In the genomic region with DNA sequence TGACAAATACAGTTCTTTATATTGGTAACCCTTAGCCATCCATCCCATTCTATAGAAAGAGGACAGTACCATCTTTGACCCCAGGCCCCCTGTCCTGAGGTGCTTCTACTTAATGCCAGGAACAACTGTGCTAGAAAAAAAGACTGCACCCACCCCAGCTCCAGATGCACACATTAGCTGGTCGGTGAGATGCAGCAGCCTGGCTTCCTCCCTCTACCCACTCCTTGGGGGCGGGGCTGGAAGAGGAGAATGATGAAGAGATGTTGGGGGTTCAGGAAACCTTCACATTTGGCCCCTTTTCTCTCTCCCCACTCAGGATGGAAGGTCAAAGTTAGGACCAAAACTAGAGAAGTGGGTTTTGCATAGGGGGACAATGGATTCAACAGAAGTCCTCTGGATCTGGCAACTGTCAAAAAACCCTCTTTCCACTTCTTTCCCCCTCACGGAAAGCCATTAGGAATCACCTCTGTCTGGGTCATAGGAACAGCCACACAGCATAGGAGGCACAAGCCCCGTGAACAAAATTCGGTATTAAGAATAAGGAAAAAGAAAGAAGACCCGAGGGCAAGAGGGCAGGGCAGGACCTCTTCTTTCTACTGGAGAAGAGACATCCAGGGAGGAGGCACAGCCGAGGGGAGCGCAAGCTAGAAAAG, we compare ENCODE assay signal across 9 cellular contexts. TPM values are rescaled to one million over a fixed set of nuclear protein-coding genes. Genes with fewer than 3 reads are reported as not detected.
DNase-seq lines count a peak whose midpoint lies in the region; FAIRE-seq and TF ChIP-seq lines count a peak whose summit lies in the region.
"Had no signal": no experiment of that assay in that cellular context is flagged by ENCODE, and none has a peak within 500 bp of the region (broad histone marks: within the 10 kb centered on the region; RNA-seq: fewer than 3 reads in every experiment).

No MANE protein-coding gene starts in this region.

- TF ChIP-seq CTCF in AG04450 (IDR thresholded peaks at IDR 0.05; ENCODE audit: low read depth, low read length) (no peak), HEK293 (tag by site-specific recombination; IDR thresholded peaks at IDR 0.05) (no peak), astrocyte (IDR thresholded peaks at IDR 0.05; ENCODE audit: insufficient read depth, low read depth, low read length) (no peak), uterus (IDR thresholded peaks at IDR 0.05) (no peak)

- H3K9me3 Mint-ChIP-seq in astrocyte (ENCODE audit: unreplicated experiment), result no peaks in the 10 kb centered on the region

- H3K4me2 ChIP-seq in astrocyte (ENCODE audit: low read length), result peak overlapping the region; percentile 83

- H3K4me3 Mint-ChIP-seq in astrocyte (ENCODE audit: unreplicated experiment), result peak overlapping the region; percentile 85

- FAIRE-seq in astrocyte (lab: Jason Lieb, UNC), result no peak
- FAIRE-seq: colon had no signal

- H3K4me1 ChIP-seq in HEK293 (ENCODE audit: control insufficient read depth, insufficient read depth, low read length) (no peaks in the 10 kb centered on the region), astrocyte (ENCODE audit: insufficient read depth, low read length) (peaks cover 24% of the 10 kb centered on the region), mesodermal cell (ENCODE audit: control insufficient read depth, insufficient read depth, low read length, poor library complexity, severe bottlenecking) (peaks cover 30% of the 10 kb centered on the region), uterus (peaks cover 0 to 14% of the 10 kb centered on the region in 2 donors)

- no peak for TF ChIP-seq POLR2A in uterus (IDR thresholded peaks at IDR 0.05)

- H2AFZ ChIP-seq in astrocyte (ENCODE audit: low read depth, low read length), result peak overlapping the region; percentile 89

- H3K4me3 ChIP-seq in AG04450 (ENCODE audit: low read depth, low read length) (peak overlapping the region; percentile 62), HEK293 (ENCODE audit: low read depth, low read length) (peak overlapping the region; percentile 51), astrocyte (ENCODE audit: insufficient read depth, low read depth, low read length) (peak overlapping the region; percentile 59), mesodermal cell (ENCODE audit: extremely low read depth, insufficient read depth, low read length, poor library complexity, severe bottlenecking) (peak overlapping the region; percentile 44), uterus (peak overlapping the region; percentile 23 to 31)

- H3K27me3 ChIP-seq in AG04450 (ENCODE audit: control insufficient read depth, insufficient read depth, low read length) (peaks cover 27% of the 10 kb centered on the region), astrocyte (ENCODE audit: insufficient read depth, low read length) (peaks cover 13% of the 10 kb centered on the region), uterus (no peaks in the 10 kb centered on the region)

- no peak for DNase-seq in AG04450 (ENCODE audit: low read depth, low spot score)
- no peak for DNase-seq in astrocyte (ENCODE audit: low read depth)
- no peak for DNase-seq in uterus
- DNase-seq in OCI-M2 (lab: John Stamatoyannopoulos, UW; ENCODE audit: unreplicated experiment), result no peak
- no peak for DNase-seq in NCI-H510A treated with DMSO at 0.1 percent for 48 hours (lab: John Stamatoyannopoulos, UW)
- DNase-seq in HT-29 (ENCODE audit: low spot score), result no peak

- H3K4me1 Mint-ChIP-seq in astrocyte (ENCODE audit: low read depth, unreplicated experiment), result peaks cover 9% of the 10 kb centered on the region

- CTCF ChIA-PET in AG04450 (lab: Charles Lee), result interaction anchor here (0.7 to 1.1 kb wide), 4 partner anchors 13 to 135 kb away, joined by 3 to 6 read pairs (median 4); no protein-coding TSS in a partner anchor
- CTCF ChIA-PET in HEK293 (lab: Yijun Ruan, JAX), result interaction anchor here (0.7 to 1.7 kb wide), 6 partner anchors 9 to 503 kb away, joined by 3 to 10 read pairs (median 4); no protein-coding TSS in a partner anchor

- intact Hi-C loops in uterus (cut with DNase I; ENCODE audit: low total_unique reads), result no loop called here

- H3K27ac Mint-ChIP-seq in astrocyte (ENCODE audit: unreplicated experiment), result peak overlapping the region; percentile 80

- peaks cover 9% of the 10 kb centered on the region for H3K79me2 ChIP-seq in astrocyte (ENCODE audit: insufficient read depth, low read length)

- no peaks in the 10 kb centered on the region for H4K20me1 ChIP-seq in astrocyte (ENCODE audit: insufficient read depth, low read length)

- peaks cover 2% of the 10 kb centered on the region for H3K36me3 Mint-ChIP-seq in astrocyte (ENCODE audit: low read depth, unreplicated experiment)

- H3K27me3 Mint-ChIP-seq in astrocyte (ENCODE audit: low read depth, unreplicated experiment), result peaks cover 32% of the 10 kb centered on the region

- H3K9ac ChIP-seq in astrocyte (ENCODE audit: low read length), result peak overlapping the region; percentile 68

- no peaks in the 10 kb centered on the region for H3K36me3 ChIP-seq in HEK293 (ENCODE audit: control insufficient read depth in 2 of 2, insufficient read depth in 1 of 2, low read length in 2 of 2)
- no peaks in the 10 kb centered on the region for H3K36me3 ChIP-seq in astrocyte (ENCODE audit: insufficient read depth, low read length)
- H3K36me3 ChIP-seq in mesodermal cell (ENCODE audit: control insufficient read depth, insufficient read depth, low read length), result no peaks in the 10 kb centered on the region
- no peaks in the 10 kb centered on the region for H3K36me3 ChIP-seq in uterus

- H3K27ac ChIP-seq in AG04450 (ENCODE audit: low read depth, low read length) (no peak overlapping the region), HEK293 (ENCODE audit: extremely low read depth, low read depth, low read length) (no peak overlapping the region), astrocyte (ENCODE audit: low read depth, low read length) (peak overlapping the region; percentile 36), mesodermal cell (ENCODE audit: low read depth, low read length, severe bottlenecking) (no peak overlapping the region), uterus (no peak overlapping the region)

- WGBS in mesodermal cell (ENCODE audit: insufficient coverage in 2 of 2), 2 experiments, result 2 to 13% methylated on average over 5 to 6 of the region's 8 CpGs

- POLR2A ChIA-PET in AG04450 (lab: Yijun Ruan, JAX) (interaction anchor here (0.7 to 1.2 kb wide), 3 partner anchors 34 to 305 kb away, joined by 3 to 7 read pairs (median 6); partner anchors contain the start of gene TMEM9B), HEK293 (lab: Yijun Ruan, JAX) (interaction anchor here (0.5 to 2.8 kb wide), 7 partner anchors 16 to 392 kb away, joined by 3 to 21 read pairs (median 4); partner anchors contain the start of gene TMEM9B)

- H3K9me3 ChIP-seq in AG04450 (ENCODE audit: control insufficient read depth, insufficient read depth, low read length), result peaks cover 3% of the 10 kb centered on the region; the same call in 1 of the 2 replicates
- H3K9me3 ChIP-seq in HEK293 (ENCODE audit: control insufficient read depth, insufficient read depth, low read depth, low read length), result no peaks in the 10 kb centered on the region
- no peaks in the 10 kb centered on the region for H3K9me3 ChIP-seq in astrocyte (ENCODE audit: insufficient read depth, low read depth, low read length)
- no peaks in the 10 kb centered on the region for H3K9me3 ChIP-seq in mesodermal cell (ENCODE audit: control insufficient read depth, low read length)
- no peaks in the 10 kb centered on the region for H3K9me3 ChIP-seq in uterus

TF ChIP-seq in HEK293, 187 proteins besides CTCF, POLR2A, EP300 and RAD21 (continues in another document):
- TF ChIP-seq OVOL3 (tag by site-specific recombination; IDR thresholded peaks at IDR 0.05) (no peak), ZNF416 (tag by site-specific recombination; IDR thresholded peaks at IDR 0.05) (no peak)
- TF ChIP-seq, protein P1, sequence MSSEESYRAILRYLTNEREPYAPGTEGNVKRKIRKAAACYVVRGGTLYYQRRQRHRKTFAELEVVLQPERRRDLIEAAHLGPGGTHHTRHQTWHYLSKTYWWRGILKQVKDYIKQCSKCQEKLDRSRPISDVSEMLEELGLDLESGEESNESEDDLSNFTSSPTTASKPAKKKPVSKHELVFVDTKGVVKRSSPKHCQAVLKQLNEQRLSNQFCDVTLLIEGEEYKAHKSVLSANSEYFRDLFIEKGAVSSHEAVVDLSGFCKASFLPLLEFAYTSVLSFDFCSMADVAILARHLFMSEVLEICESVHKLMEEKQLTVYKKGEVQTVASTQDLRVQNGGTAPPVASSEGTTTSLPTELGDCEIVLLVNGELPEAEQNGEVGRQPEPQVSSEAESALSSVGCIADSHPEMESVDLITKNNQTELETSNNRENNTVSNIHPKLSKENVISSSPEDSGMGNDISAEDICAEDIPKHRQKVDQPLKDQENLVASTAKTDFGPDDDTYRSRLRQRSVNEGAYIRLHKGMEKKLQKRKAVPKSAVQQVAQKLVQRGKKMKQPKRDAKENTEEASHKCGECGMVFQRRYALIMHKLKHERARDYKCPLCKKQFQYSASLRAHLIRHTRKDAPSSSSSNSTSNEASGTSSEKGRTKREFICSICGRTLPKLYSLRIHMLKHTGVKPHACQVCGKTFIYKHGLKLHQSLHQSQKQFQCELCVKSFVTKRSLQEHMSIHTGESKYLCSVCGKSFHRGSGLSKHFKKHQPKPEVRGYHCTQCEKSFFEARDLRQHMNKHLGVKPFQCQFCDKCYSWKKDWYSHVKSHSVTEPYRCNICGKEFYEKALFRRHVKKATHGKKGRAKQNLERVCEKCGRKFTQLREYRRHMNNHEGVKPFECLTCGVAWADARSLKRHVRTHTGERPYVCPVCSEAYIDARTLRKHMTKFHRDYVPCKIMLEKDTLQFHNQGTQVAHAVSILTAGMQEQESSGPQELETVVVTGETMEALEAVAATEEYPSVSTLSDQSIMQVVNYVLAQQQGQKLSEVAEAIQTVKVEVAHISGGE (tag by site-specific recombination; conservative IDR thresholded peaks at IDR 0.05; ENCODE audit: low read depth), result no peak

RNA-seq across cellular contexts. Expression of gene NRIP3, which starts 0.8 kb away (rescaled TPM):
- 11.1 and 12.3 TPM in 2 replicates for polyA plus RNA-seq in AG04450 (2011; rRNA removed)
- 13.5 and 15.8 TPM in 2 replicates for polyA minus RNA-seq in AG04450 (2011; rRNA and poly(A)+ RNA removed)
- total RNA-seq in astrocyte (9.8 and 11.6 TPM in 2 replicates), uterus (1 to 10 TPM in 3 of 4 donors, under 1 TPM in 1; 0.29 to 6.8 (median 3.8) TPM)
- polyA plus RNA-seq in mesodermal cell (2013, experiment 1 of 2), result 3.6 TPM
- polyA plus RNA-seq in mesodermal cell (2013, experiment 2 of 2), result 2.6 TPM
- not detected in 2 replicates for total RNA-seq in HT-29 (2014; rRNA removed; shearing (Covaris generic))

RNA-seq across cellular contexts. Expression of gene TMEM9B, which starts 38.8 kb away (rescaled TPM):
- 45.2 and 53.9 TPM in 2 replicates for polyA plus RNA-seq in AG04450 (2011; rRNA removed)
- 17.5 and 20.4 TPM in 2 replicates for polyA minus RNA-seq in AG04450 (2011; rRNA and poly(A)+ RNA removed)
- 38.2 and 40.3 TPM in 2 replicates for total RNA-seq in astrocyte
- 27.6 TPM for polyA plus RNA-seq in mesodermal cell (2013, experiment 1 of 2)
- 24.7 TPM for polyA plus RNA-seq in mesodermal cell (2013, experiment 2 of 2)
- total RNA-seq in uterus, result 10 to 100 TPM; 11.0 to 39.1 (median 28.1) TPM
- 23.5 and 24.4 TPM in 2 replicates for total RNA-seq in HT-29 (2014; rRNA removed; shearing (Covaris generic))
